8 cellular contexts compared by ENCODE assay signal in genomic region chr19:39502640-39503417, GRCh38. TPM values are rescaled to one million over a fixed set of nuclear protein-coding genes. Genes with fewer than 3 reads are reported as not detected.
DNase-seq lines count a peak whose midpoint lies in the region; ATAC-seq and TF ChIP-seq lines count a peak whose summit lies in the region.

No MANE protein-coding gene starts in this region.

- BruUV-seq in A673 (replicated peaks; lab: Mats Ljungman, UMichigan): no TSS peak

- intact Hi-C loops in A673 (cut with micrococcal nuclease; ENCODE audit: unreplicated experiment): no loop called here

- H3K36me3 ChIP-seq in A673 (ENCODE audit: insufficient read depth, low read length, poor library complexity, severe bottlenecking) (no peaks in the 10 kb centered on the region), adipocyte (ENCODE audit: control insufficient read depth, insufficient read depth, low read length, severe bottlenecking) (no peaks in the 10 kb centered on the region), iPS-15b (ENCODE audit: control insufficient read depth, insufficient read depth, low read length) (no peaks in the 10 kb centered on the region)

- H3K9me3 ChIP-seq in A673 (ENCODE audit: low read depth, low read length, poor library complexity, severe bottlenecking) (no peaks in the 10 kb centered on the region), adipocyte (ENCODE audit: control insufficient read depth, low read length) (no peaks in the 10 kb centered on the region), iPS-15b (ENCODE audit: control insufficient read depth, insufficient read depth, low read length) (no peaks in the 10 kb centered on the region)

- TF ChIP-seq CTCF in A673 (conservative IDR thresholded peaks at IDR 0.05; ENCODE audit: low read depth, low read length): peak; percentile 66

- H3K27ac ChIP-seq in A673 (ENCODE audit: low read depth, low read length, poor library complexity, severe bottlenecking): no peak overlapping the region

- ATAC-seq in HG02759 (IDR thresholded peaks at IDR 0.05; ENCODE audit: unreplicated experiment) (peak; percentile 46), GM21619 (IDR thresholded peaks at IDR 0.05; ENCODE audit: unreplicated experiment) (no peak)

- POLR2A ChIA-PET in A673 (lab: Charles Lee; ENCODE audit: low non-redundant PET): no interaction called here

- H3K4me3 ChIP-seq in A673 (ENCODE audit: low read depth, low read length, poor library complexity, severe bottlenecking) (no peak overlapping the region), adipocyte (ENCODE audit: low read length) (no peak overlapping the region), iPS-15b (ENCODE audit: low read depth, low read length) (peak overlapping the region; percentile 22)

- peak; percentile 91 for DNase-seq in A673 (ENCODE audit: low spot score)
- peak; percentile 62 to 92 (median 69) for DNase-seq in T-helper 2 cell
- peak; percentile 79 for DNase-seq in adipocyte (ENCODE audit: low read depth)
- DNase-seq in stimulated activated CD4-positive, alpha-beta T cell treated with anti-CD3 and anti-CD28 coated beads, Interleukin-2, amount 100 ng/mL, for 4 hours (ENCODE audit: low read depth): peak; percentile 65
- DNase-seq in SHP77 treated with DMSO at 0.1 percent for 48 hours (lab: John Stamatoyannopoulos, UW): no peak

- CTCF ChIA-PET in A673 (lab: Charles Lee): interaction anchor here (0.6 to 1.3 kb wide), 5 partner anchors 29 to 1583 kb away, joined by 3 to 18 read pairs (median 5); partner anchors contain the start of gene EID2B

- no peak overlapping the region for H3K9ac ChIP-seq in adipocyte (ENCODE audit: low read length)
- no peak overlapping the region for H3K9ac ChIP-seq in iPS-15b (ENCODE audit: low read depth, low read length)

- H3K4me1 ChIP-seq in A673 (ENCODE audit: insufficient read depth, low read length, poor library complexity, severe bottlenecking) (peaks cover 14% of the 10 kb centered on the region), adipocyte (ENCODE audit: control insufficient read depth, insufficient read depth, low read length) (peaks cover 7% of the 10 kb centered on the region), iPS-15b (ENCODE audit: control insufficient read depth, insufficient read depth, low read length) (no peaks in the 10 kb centered on the region)

- H3K27me3 ChIP-seq in A673 (replicated peaks; ENCODE audit: insufficient read depth, low read depth, low read length, poor library complexity) (peaks cover 26% of the 10 kb centered on the region), adipocyte (replicated peaks; ENCODE audit: control insufficient read depth, insufficient read depth, low read length) (peaks cover 59% of the 10 kb centered on the region), iPS-15b (ENCODE audit: control insufficient read depth, insufficient read depth, low read length) (peaks cover 93% of the 10 kb centered on the region)

RNA-seq across cellular contexts. Expression of gene DLL3, which starts 4.1 kb away (rescaled TPM):
- total RNA-seq in A673 (2021): 0.69 and 0.96 TPM in 2 replicates

RNA-seq across cellular contexts. Expression of gene SELENOV, which starts 12.1 kb away (rescaled TPM):
- not detected in 2 replicates for total RNA-seq in A673 (2021)

RNA-seq across cellular contexts. Expression of gene TIMM50, which starts 22.2 kb away (rescaled TPM):
- 165 and 174 TPM in 2 replicates for total RNA-seq in A673 (2021)

RNA-seq across cellular contexts. Expression of gene EID2B, which starts 29.8 kb away (rescaled TPM):
- total RNA-seq in A673 (2021): 3.4 and 4.2 TPM in 2 replicates

RNA-seq across cellular contexts. Expression of gene EID2, which starts 37.1 kb away (rescaled TPM):
- total RNA-seq in A673 (2021): 25.0 and 25.2 TPM in 2 replicates
